8 cellular contexts compared by ENCODE assay signal in the genomic region with DNA sequence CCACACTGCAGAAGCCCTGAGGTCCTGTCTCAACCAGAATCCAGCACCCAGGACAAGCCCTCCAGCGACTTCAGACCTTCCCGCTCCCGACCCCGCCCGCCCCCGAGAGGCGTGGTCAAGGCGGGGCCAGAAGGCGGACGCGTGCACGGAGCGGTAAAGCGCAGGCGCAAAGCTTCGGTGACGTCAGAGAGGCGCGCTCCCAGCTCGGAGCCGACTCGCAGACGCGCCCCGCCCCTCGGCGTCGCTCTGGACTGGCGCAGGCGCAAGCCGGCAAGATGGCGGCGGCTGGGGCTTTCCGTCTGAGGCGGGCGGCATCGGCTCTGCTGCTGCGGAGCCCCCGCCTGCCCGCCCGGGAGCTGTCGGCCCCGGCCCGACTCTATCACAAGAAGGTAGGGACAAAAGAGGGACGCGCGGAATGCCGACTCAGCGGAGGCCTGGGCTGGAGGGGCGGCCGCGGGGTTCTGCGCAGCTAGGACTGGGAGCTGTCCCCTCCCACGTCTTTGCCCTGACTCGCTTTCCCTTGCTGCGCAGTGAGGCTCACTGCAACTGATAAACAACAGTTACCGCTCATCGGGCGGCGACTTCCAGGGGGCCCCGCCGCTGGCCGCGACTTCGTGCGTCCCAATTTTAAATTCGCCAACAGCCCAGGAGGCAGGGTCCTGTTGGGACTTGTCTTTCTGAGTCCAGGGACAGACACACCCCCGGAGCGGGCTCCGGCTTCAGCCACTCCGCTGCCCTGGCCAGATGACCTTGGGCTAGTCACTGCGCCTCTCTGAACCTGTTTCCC. TPM values are rescaled to one million over a fixed set of nuclear protein-coding genes. Genes with fewer than 3 reads are reported as not detected.
A peak's percentile ranks its signal among the peaks of the same experiment; 100 is the strongest.
DNase-seq lines count a peak whose midpoint lies in the region; ATAC-seq and TF ChIP-seq lines count a peak whose summit lies in the region.

Gene ISCU, plus strand, starts transcription at position 249 of the 787 bp plus-strand sequence. Its CDS starts 27 bp downstream, at position 276.

- H3K27me3 ChIP-seq in upper lobe of left lung, result no peaks in the 10 kb centered on the region

- intact Hi-C loops in left cardiac atrium (cut with DNase I), result loop anchor here (1.0 to 10.0 kb wide), 4 partner anchors 56 to 532 kb away; partner anchors contain the start of genes ALKBH2 (in 2 of the 2), SSH1 (in 1 of the 2) and UNG (in 1 of the 2)
- intact Hi-C loops in posterior vena cava (cut with DNase I), result loop anchor here (5.0 to 10.0 kb wide), 3 partner anchors 172 to 532 kb away; partner anchors contain the start of genes ALKBH2 (in 2 of the 2), UNG (in 2 of the 2) and CORO1C (in 1 of the 2)

- H3K4me1 Mint-ChIP-seq in T-helper 1 cell treated with Interleukin-12 subunit alpha and Interleukin-12 subunit beta and Interleukin-4 antibody, amounts not matched to agents 30 μg/mL and 1 μg/mL, for 36 hours (ENCODE audit: low read depth), result peaks cover 29% of the 10 kb centered on the region

- peak within 1 kb of the TSS; percentile 99 for H3K27ac Mint-ChIP-seq in T-helper 1 cell treated with Interleukin-12 subunit alpha and Interleukin-12 subunit beta and Interleukin-4 antibody, amounts not matched to agents 30 μg/mL and 1 μg/mL, for 36 hours

- DNase-seq in NCI-H1694 treated with DMSO at 0.1 percent for 48 hours (lab: John Stamatoyannopoulos, UW) (peak; percentile 83), amniotic stem cell (lab: John Stamatoyannopoulos, UW) (peak; percentile 95), left cardiac atrium (peak; percentile 98), posterior vena cava (ENCODE audit: low spot score) (peak; percentile 100), upper lobe of left lung (peak; percentile 97 to 99)

- peaks cover 15 to 39% (median 31%) of the 10 kb centered on the region in 4 donors for H3K36me3 ChIP-seq in upper lobe of left lung

- H3K4me3 ChIP-seq in upper lobe of left lung, result peak within 1 kb of the TSS; percentile 64 to 95 (median 82)

- H3K4me3 Mint-ChIP-seq in T-helper 1 cell treated with Interleukin-12 subunit alpha and Interleukin-12 subunit beta and Interleukin-4 antibody, amounts not matched to agents 30 μg/mL and 1 μg/mL, for 36 hours, result peak within 1 kb of the TSS; percentile 100

- H3K27me3 Mint-ChIP-seq in T-helper 1 cell treated with Interleukin-12 subunit alpha and Interleukin-12 subunit beta and Interleukin-4 antibody, amounts not matched to agents 30 μg/mL and 1 μg/mL, for 36 hours (ENCODE audit: low read depth), result no peaks in the 10 kb centered on the region

- ATAC-seq in GM18499 (IDR thresholded peaks at IDR 0.05; ENCODE audit: insufficient read depth, unreplicated experiment), result peak; percentile 38
- ATAC-seq in HG02938 (IDR thresholded peaks at IDR 0.05; ENCODE audit: unreplicated experiment), result peak; percentile 49
- peak; percentile 92 to 96 for ATAC-seq in left cardiac atrium
- peak; percentile 94 to 95 for ATAC-seq in upper lobe of left lung (ENCODE audit: low FRiP score in 2 of 2)

- peaks cover 36 to 74% (median 51%) of the 10 kb centered on the region in 4 donors for H3K4me1 ChIP-seq in upper lobe of left lung

- H3K36me3 Mint-ChIP-seq in T-helper 1 cell treated with Interleukin-12 subunit alpha and Interleukin-12 subunit beta and Interleukin-4 antibody, amounts not matched to agents 30 μg/mL and 1 μg/mL, for 36 hours (ENCODE audit: low read depth), result peaks cover 31% of the 10 kb centered on the region

- TF ChIP-seq POLR2A in upper lobe of left lung (IDR thresholded peaks at IDR 0.05), result peak; percentile 61 to 98 (median 92)

- peak in 3 of 6 experiments; percentile 18 to 28 (median 23) for TF ChIP-seq CTCF in upper lobe of left lung (IDR thresholded peaks at IDR 0.05)

- TF ChIP-seq EP300 in upper lobe of left lung (IDR thresholded peaks at IDR 0.05), result peak in 1 of 4 donors; percentile 46

- no peaks in the 10 kb centered on the region for H3K9me3 Mint-ChIP-seq in T-helper 1 cell treated with Interleukin-12 subunit alpha and Interleukin-12 subunit beta and Interleukin-4 antibody, amounts not matched to agents 30 μg/mL and 1 μg/mL, for 36 hours

- WGBS in upper lobe of left lung, 2 donors, result 0 to 1% methylated on average over 14 to 41 of the region's 72 CpGs

- H3K27ac ChIP-seq in upper lobe of left lung, result peak within 1 kb of the TSS; percentile 87 to 95 (median 94)

- no peaks in the 10 kb centered on the region for H3K9me3 ChIP-seq in upper lobe of left lung

RNA-seq across cellular contexts. Expression of gene ISCU, which starts in this region (rescaled TPM):
- 100 to 1,000 TPM; 241 to 261 TPM for total RNA-seq in left cardiac atrium
- 100 to 1,000 TPM; 113 to 119 TPM for total RNA-seq in posterior vena cava
- total RNA-seq in upper lobe of left lung, result 100 to 1,000 TPM; 130 to 192 (median 152) TPM

Comparison
In these comparisons a context has a peak if more than half of its experiments do, and no peak if none do; other contexts are left out.
1. Peak in every context shown above with its lines: DNase-seq, ATAC-seq, H3K4me3 ChIP-seq and H3K27ac ChIP-seq.
2. ATAC-seq: peak in every context shown above with its lines; median percentile 94 in upper lobe of left lung; 94 in left cardiac atrium; 49 in HG02938; 38 in GM18499.